10 cellular contexts compared by ENCODE assay signal in genomic region chr15:62624541-62625399, GRCh38.
DNase-seq lines count a peak whose midpoint lies in the region; ATAC-seq and TF ChIP-seq lines count a peak whose summit lies in the region.
"Had no signal": no experiment of that assay in that cellular context is flagged by ENCODE, and none has a peak within 500 bp of the region (broad histone marks: within the 10 kb centered on the region; RNA-seq: fewer than 3 reads in every experiment).

No MANE protein-coding gene starts in this region.

- ATAC-seq in activated CD4-positive, alpha-beta T cell treated with anti-CD3 and anti-CD28 coated beads for 36 hours, result peak; percentile 63
- peak; percentile 64; the same call in 2 of the 3 replicates for ATAC-seq in RWPE2 (ENCODE audit: low read depth)
- ATAC-seq in Right ventricle myocardium superior (ENCODE audit: poor library complexity), result peak; percentile 85
- no peak for ATAC-seq in HG02973 (IDR thresholded peaks at IDR 0.05; ENCODE audit: unreplicated experiment)
- ATAC-seq: T-cell had no signal

- peaks cover 2% of the 10 kb centered on the region for H3K4me1 Mint-ChIP-seq in activated CD4-positive, alpha-beta T cell treated with anti-CD3 and anti-CD28 coated beads for 36 hours

- CTCF ChIA-PET in activated CD4-positive, alpha-beta T cell treated with anti-CD3 and anti-CD28 coated beads for 36 hours (lab: Charles Lee), result interaction anchor here (0.6 to 1.3 kb wide), 2 partner anchors 16 to 281 kb away, joined by 3 read pairs; no protein-coding TSS in a partner anchor

- peak; percentile 6 for DNase-seq in activated CD4-positive, alpha-beta T cell treated with anti-CD3 and anti-CD28 coated beads for 36 hours
- DNase-seq in activated CD4-positive, alpha-beta T cell treated with anti-CD3 and anti-CD28 coated beads, Interleukin-2, amount 50 U/mL, for 48 hours, result no peak
- no peak for DNase-seq in RWPE2 (ENCODE audit: low spot score)
- no peak for DNase-seq in Right ventricle myocardium superior
- DNase-seq in testis, result peak; percentile 39
- no peak for DNase-seq in NCI-H1694 treated with DMSO at 0.1 percent for 48 hours (lab: John Stamatoyannopoulos, UW)
- DNase-seq in activated T-cell treated with anti-CD3 and anti-CD28 coated beads, Interleukin-2, amount 50 U/mL, for 48 hours, result no peak
- DNase-seq: T-cell had no signal

- H3K27me3 ChIP-seq in RWPE2 (ENCODE audit: insufficient read depth, poor library complexity, severe bottlenecking) (no peaks in the 10 kb centered on the region), testis (no peaks in the 10 kb centered on the region)
- H3K27me3 ChIP-seq: BE2C had no signal

- H3K27ac ChIP-seq in RWPE2 (ENCODE audit: poor library complexity, severe bottlenecking) (no peak overlapping the region), testis (no peak overlapping the region)

- no peak for TF ChIP-seq POLR2A in testis (IDR thresholded peaks at IDR 0.05)

- H3K9me3 ChIP-seq in RWPE2 (ENCODE audit: severe bottlenecking) (no peaks in the 10 kb centered on the region), testis (no peaks in the 10 kb centered on the region)
- H3K9me3 ChIP-seq: BE2C had no signal

- intact Hi-C loops in activated CD4-positive, alpha-beta T cell treated with anti-CD3 and anti-CD28 coated beads for 36 hours (cut with DNase I, micrococcal nuclease), result no loop called here
- intact Hi-C loops in Right ventricle myocardium superior (cut with DNase I), result no loop called here
- intact Hi-C loops in testis (cut with DNase I; ENCODE audit: low total_unique reads), result no loop called here

- H3K36me3 Mint-ChIP-seq in activated CD4-positive, alpha-beta T cell treated with anti-CD3 and anti-CD28 coated beads for 36 hours (ENCODE audit: low read depth), result no peaks in the 10 kb centered on the region
- H3K36me3 Mint-ChIP-seq: T-cell had no signal

- no peak overlapping the region for H3K27ac Mint-ChIP-seq in activated CD4-positive, alpha-beta T cell treated with anti-CD3 and anti-CD28 coated beads for 36 hours
- H3K27ac Mint-ChIP-seq: T-cell had no signal

- H3K4me3 Mint-ChIP-seq in activated CD4-positive, alpha-beta T cell treated with anti-CD3 and anti-CD28 coated beads for 36 hours, result no peak overlapping the region

- POLR2A ChIA-PET in activated CD4-positive, alpha-beta T cell treated with anti-CD3 and anti-CD28 coated beads for 36 hours (lab: Charles Lee), result no interaction called here

- H3K4me3 ChIP-seq in RWPE2 (ENCODE audit: severe bottlenecking) (no peak overlapping the region), testis (peak overlapping the region in 1 of 2 donors; percentile 2)

- no peaks in the 10 kb centered on the region for H3K9me3 Mint-ChIP-seq in activated CD4-positive, alpha-beta T cell treated with anti-CD3 and anti-CD28 coated beads for 36 hours (ENCODE audit: low read depth)
- H3K9me3 Mint-ChIP-seq: T-cell had no signal

- H3K4me1 ChIP-seq in RWPE2 (ENCODE audit: insufficient read depth, poor library complexity, severe bottlenecking) (peaks cover 14% of the 10 kb centered on the region), testis (peaks cover 8% of the 10 kb centered on the region)

- 47% methylated on average over 7 of the region's 7 CpGs for WGBS in testis, 2 donors

- H3K27me3 Mint-ChIP-seq in activated CD4-positive, alpha-beta T cell treated with anti-CD3 and anti-CD28 coated beads for 36 hours, result peaks cover 4% of the 10 kb centered on the region

- H3K36me3 ChIP-seq in RWPE2 (ENCODE audit: low read depth) (no peaks in the 10 kb centered on the region), testis (ENCODE audit: low read depth, missing control alignments) (no peaks in the 10 kb centered on the region)
- H3K36me3 ChIP-seq: BE2C had no signal

- TF ChIP-seq CTCF in RWPE2 (IDR thresholded peaks at IDR 0.05; ENCODE audit: poor library complexity, severe bottlenecking), result no peak
- no peak for TF ChIP-seq CTCF in testis (IDR thresholded peaks at IDR 0.05)

Comparison
In these comparisons a context has a peak if more than half of its experiments do, and no peak if none do; other contexts are left out.
1. DNase-seq: peak in activated CD4-positive, alpha-beta T cell treated with anti-CD3 and anti-CD28 coated beads for 36 hours (single experiment) and testis (single experiment); none in activated CD4-positive, alpha-beta T cell treated with anti-CD3 and anti-CD28 coated beads, Interleukin-2, amount 50 U/mL, for 48 hours (0 of 2), RWPE2 (single experiment), Right ventricle myocardium superior (single experiment), NCI-H1694 treated with DMSO at 0.1 percent for 48 hours (single experiment) and activated T-cell treated with anti-CD3 and anti-CD28 coated beads, Interleukin-2, amount 50 U/mL, for 48 hours (0 of 2).